In the genomic region with DNA sequence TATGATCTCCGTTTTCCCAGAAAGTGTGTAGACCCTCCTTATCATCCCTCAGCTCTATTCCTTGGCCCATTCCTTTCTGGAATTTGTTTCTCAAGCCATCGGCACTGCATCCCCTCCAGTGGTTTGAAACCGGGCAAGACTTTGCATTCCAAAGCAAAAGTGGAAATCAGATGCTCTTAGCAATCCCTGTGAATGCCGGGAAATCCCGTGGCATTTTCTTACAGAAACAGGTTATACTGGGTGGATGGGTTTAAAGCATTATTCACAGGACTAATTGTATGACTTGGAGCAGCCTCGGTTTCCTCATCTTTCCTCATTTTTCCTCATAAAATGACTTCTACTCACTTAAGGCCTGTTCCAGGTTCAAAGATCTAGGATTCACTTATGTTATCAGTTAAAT, we compare ENCODE assay signal across 1 cellular context.
TF ChIP-seq lines count a peak whose summit lies in the region.

No MANE protein-coding gene starts in this region.

TF ChIP-seq in A549, 52 proteins besides CTCF, POLR2A, EP300 and RAD21 (continued from another document):
- TF ChIP-seq ZNF302 (CRISPR knock-in tag; IDR thresholded peaks at IDR 0.05) (no peak), USF2 (IDR thresholded peaks at IDR 0.05) (no peak), PBX3 (IDR thresholded peaks at IDR 0.05) (no peak), RNF2 (IDR thresholded peaks at IDR 0.05; ENCODE audit: borderline replicate concordance, low read depth) (no peak), EHMT2 (IDR thresholded peaks at IDR 0.05; ENCODE audit: low read depth) (no peak)
